ENCODE assay signal across 8 cellular contexts in genomic region chr11:8910662-8911039, GRCh38. TPM values are rescaled to one million over a fixed set of nuclear protein-coding genes. Genes with fewer than 3 reads are reported as not detected.
DNase-seq lines count a peak whose midpoint lies in the region; ATAC-seq and TF ChIP-seq lines count a peak whose summit lies in the region.

No MANE protein-coding gene starts in this region.

- H3K27ac ChIP-seq in subcutaneous abdominal adipose tissue (ENCODE audit: low read depth, low read length): no peak overlapping the region

- H3K4me3 ChIP-seq in GM06990 (replicated peaks; ENCODE audit: low read depth, low read length) (peak overlapping the region; percentile 77), iPS-18c (ENCODE audit: insufficient read depth, low read depth, low read length) (peak overlapping the region; percentile 51; the same call in 1 of the 2 replicates), subcutaneous abdominal adipose tissue (ENCODE audit: low read depth in 1 of 5, low read length in 5 of 5) (peak overlapping the region; percentile 69 to 95 (median 78))

- peaks cover 45% of the 10 kb centered on the region for H3K4me1 Mint-ChIP-seq in activated T-helper 1 cell treated with anti-CD3 and anti-CD28 coated beads, Interleukin-12 subunit alpha, Interleukin-12 subunit beta, Interleukin-2, Interleukin-4 antibody, amounts not matched to agents 30 ng/mL and 10 ng/mL and 1 ng/mL, durations not matched to agents 14 hours and 24 hours and 36 hours (ENCODE audit: low read depth)

- peaks cover 3 to 43% (median 33%) of the 10 kb centered on the region in 5 donors for H3K4me1 ChIP-seq in subcutaneous abdominal adipose tissue (ENCODE audit: control insufficient read depth in 5 of 5, insufficient read depth in 5 of 5, low read length in 5 of 5)

- peak overlapping the region; percentile 85 for H3K4me3 Mint-ChIP-seq in activated T-helper 1 cell treated with anti-CD3 and anti-CD28 coated beads, Interleukin-12 subunit alpha, Interleukin-12 subunit beta, Interleukin-2, Interleukin-4 antibody, amounts not matched to agents 30 ng/mL and 10 ng/mL and 1 ng/mL, durations not matched to agents 14 hours and 24 hours and 36 hours

- intact Hi-C loops in activated T-helper 1 cell treated with anti-CD3 and anti-CD28 coated beads, Interleukin-12 subunit alpha, Interleukin-12 subunit beta, Interleukin-2, Interleukin-4 antibody, amounts not matched to agents 30 ng/mL and 10 ng/mL and 1 ng/mL, durations not matched to agents 14 hours and 24 hours and 36 hours (cut with micrococcal nuclease): loop anchor here (1.0 to 10.0 kb wide), 6 partner anchors 54 to 1394 kb away; partner anchors contain the start of genes ADM, IPO7, TMEM9B and ZNF143

- no peak overlapping the region for H3K27ac Mint-ChIP-seq in activated T-helper 1 cell treated with anti-CD3 and anti-CD28 coated beads, Interleukin-12 subunit alpha, Interleukin-12 subunit beta, Interleukin-2, Interleukin-4 antibody, amounts not matched to agents 30 ng/mL and 10 ng/mL and 1 ng/mL, durations not matched to agents 14 hours and 24 hours and 36 hours

- peak overlapping the region in 3 of 5 donors; percentile 48 to 74 (median 73) for H3K9ac ChIP-seq in subcutaneous abdominal adipose tissue (ENCODE audit: low read length in 5 of 5)

- no peak for TF ChIP-seq CTCF in GM06990 (IDR thresholded peaks at IDR 0.05; ENCODE audit: insufficient read depth, low read length, poor library complexity, severe bottlenecking)

- H3K36me3 ChIP-seq in GM06990 (ENCODE audit: control insufficient read depth, insufficient read depth, low read length) (no peaks in the 10 kb centered on the region), subcutaneous abdominal adipose tissue (ENCODE audit: control insufficient read depth in 5 of 5, insufficient read depth in 5 of 5, low read length in 5 of 5) (no peaks in the 10 kb centered on the region)

- peak; percentile 10 for ATAC-seq in HG02885 (IDR thresholded peaks at IDR 0.05; ENCODE audit: poor library complexity, unreplicated experiment)

- H3K27me3 ChIP-seq in GM06990 (replicated peaks; ENCODE audit: control insufficient read depth, insufficient read depth, low read length) (no peaks in the 10 kb centered on the region), subcutaneous abdominal adipose tissue (ENCODE audit: control insufficient read depth in 5 of 5, insufficient read depth in 4 of 5, low read length in 5 of 5) (no peaks in the 10 kb centered on the region)

- H3K27me3 Mint-ChIP-seq in activated T-helper 1 cell treated with anti-CD3 and anti-CD28 coated beads, Interleukin-12 subunit alpha, Interleukin-12 subunit beta, Interleukin-2, Interleukin-4 antibody, amounts not matched to agents 30 ng/mL and 10 ng/mL and 1 ng/mL, durations not matched to agents 14 hours and 24 hours and 36 hours (ENCODE audit: insufficient read depth): peaks cover 12% of the 10 kb centered on the region

- no peak for DNase-seq in GM06990 (ENCODE audit: extremely low read depth, insufficient read length)
- no peak for DNase-seq in activated T-helper 1 cell treated with anti-CD3 and anti-CD28 coated beads, Interleukin-12 subunit alpha, Interleukin-12 subunit beta, Interleukin-2, Interleukin-4 antibody, amounts not matched to agents 30 ng/mL and 10 ng/mL and 1 ng/mL, durations not matched to agents 14 hours and 24 hours and 36 hours (ENCODE audit: low spot score)
- no peak for DNase-seq in NK-92 (lab: John Stamatoyannopoulos, UW; ENCODE audit: unreplicated experiment)
- no peak for DNase-seq in NCI-H510A treated with DMSO at 0.1 percent for 48 hours (lab: John Stamatoyannopoulos, UW)
- no peak for DNase-seq in Ammon's horn (ENCODE audit: low spot score)

- H3K9me3 Mint-ChIP-seq in activated T-helper 1 cell treated with anti-CD3 and anti-CD28 coated beads, Interleukin-12 subunit alpha, Interleukin-12 subunit beta, Interleukin-2, Interleukin-4 antibody, amounts not matched to agents 30 ng/mL and 10 ng/mL and 1 ng/mL, durations not matched to agents 14 hours and 24 hours and 36 hours: no peaks in the 10 kb centered on the region

- H3K36me3 Mint-ChIP-seq in activated T-helper 1 cell treated with anti-CD3 and anti-CD28 coated beads, Interleukin-12 subunit alpha, Interleukin-12 subunit beta, Interleukin-2, Interleukin-4 antibody, amounts not matched to agents 30 ng/mL and 10 ng/mL and 1 ng/mL, durations not matched to agents 14 hours and 24 hours and 36 hours (ENCODE audit: low read depth): peaks cover 8% of the 10 kb centered on the region

- H3K9me3 ChIP-seq in iPS-18c (ENCODE audit: control insufficient read depth, insufficient read depth, low read length): no peaks in the 10 kb centered on the region
- no peaks in the 10 kb centered on the region for H3K9me3 ChIP-seq in subcutaneous abdominal adipose tissue (ENCODE audit: control insufficient read depth in 5 of 5, low read length in 5 of 5)

RNA-seq across cellular contexts. Expression of gene AKIP1, which starts 0.3 kb away (rescaled TPM):
- 33.4 and 36.9 TPM in 2 replicates for total RNA-seq in activated T-helper 1 cell treated with anti-CD3 and anti-CD28 coated beads, Interleukin-12 subunit alpha, Interleukin-12 subunit beta, Interleukin-2, Interleukin-4 antibody, amounts not matched to agents 30 ng/mL and 10 ng/mL and 1 ng/mL, durations not matched to agents 14 hours and 24 hours and 36 hours

RNA-seq across cellular contexts. Expression of gene C11orf16, which starts 22.1 kb away (rescaled TPM):
- total RNA-seq in activated T-helper 1 cell treated with anti-CD3 and anti-CD28 coated beads, Interleukin-12 subunit alpha, Interleukin-12 subunit beta, Interleukin-2, Interleukin-4 antibody, amounts not matched to agents 30 ng/mL and 10 ng/mL and 1 ng/mL, durations not matched to agents 14 hours and 24 hours and 36 hours: not detected in 2 replicates

RNA-seq across cellular contexts. Expression of gene ASCL3, which starts 32.2 kb away (rescaled TPM):
- not detected in 2 replicates for total RNA-seq in activated T-helper 1 cell treated with anti-CD3 and anti-CD28 coated beads, Interleukin-12 subunit alpha, Interleukin-12 subunit beta, Interleukin-2, Interleukin-4 antibody, amounts not matched to agents 30 ng/mL and 10 ng/mL and 1 ng/mL, durations not matched to agents 14 hours and 24 hours and 36 hours

RNA-seq across cellular contexts. Expression of gene TMEM9B, which starts 53.6 kb away (rescaled TPM):
- 27.0 and 31.3 TPM in 2 replicates for total RNA-seq in activated T-helper 1 cell treated with anti-CD3 and anti-CD28 coated beads, Interleukin-12 subunit alpha, Interleukin-12 subunit beta, Interleukin-2, Interleukin-4 antibody, amounts not matched to agents 30 ng/mL and 10 ng/mL and 1 ng/mL, durations not matched to agents 14 hours and 24 hours and 36 hours
